In the genomic region with DNA sequence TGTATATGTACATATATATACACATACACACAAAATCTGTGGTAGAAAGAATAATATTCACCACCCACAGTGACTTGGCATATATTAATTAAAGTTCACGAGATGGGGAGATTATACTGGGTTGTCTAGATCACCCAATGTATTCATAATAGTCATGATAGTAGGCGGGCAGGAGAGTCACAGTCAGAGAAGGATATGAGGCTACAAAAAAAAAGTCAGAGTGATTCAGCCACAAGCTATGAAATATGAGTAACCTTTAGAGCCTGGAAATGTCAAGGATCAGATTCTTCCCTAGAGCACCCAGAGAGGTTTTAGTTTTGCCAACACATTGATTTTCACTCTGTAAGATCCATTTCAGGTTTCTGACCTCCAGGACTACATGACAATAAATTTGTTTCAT, we compare ENCODE assay signal across 16 cellular contexts.
DNase-seq lines count a peak whose midpoint lies in the region; ATAC-seq and TF ChIP-seq lines count a peak whose summit lies in the region.
"Had no signal": no experiment of that assay in that cellular context is flagged by ENCODE, and none has a peak within 500 bp of the region (broad histone marks: within the 10 kb centered on the region; RNA-seq: fewer than 3 reads in every experiment).

No MANE protein-coding gene starts in this region.

- TF ChIP-seq CTCF in cardiac fibroblast (IDR thresholded peaks at IDR 0.05; ENCODE audit: low read depth, low read length): no peak
- TF ChIP-seq CTCF in left lung (IDR thresholded peaks at IDR 0.05): no peak
- no peak for TF ChIP-seq CTCF in lower leg skin (IDR thresholded peaks at IDR 0.05)

- no peak for TF ChIP-seq POLR2A in lower leg skin (IDR thresholded peaks at IDR 0.05)

- peak; percentile 43 for DNase-seq in DMS53 (lab: John Stamatoyannopoulos, UW)
- DNase-seq in NCI-H460 (ENCODE audit: extremely low read depth, low read depth): peak; percentile 49
- DNase-seq in cardiac fibroblast (ENCODE audit: low read depth in 2 of 2): peak; percentile 13 to 33
- no peak for DNase-seq in left lung
- DNase-seq in NCI-H446 (lab: John Stamatoyannopoulos, UW): no peak
- DNase-seq in lower leg skin (ENCODE audit: low spot score in 2 of 2): no peak
- no peak for DNase-seq in substantia nigra (lab: John Stamatoyannopoulos, UW)
- no peak for DNase-seq in NCI-H2081 treated with DMSO at 0.1 percent for 48 hours (lab: John Stamatoyannopoulos, UW)
- DNase-seq: anterior cingulate cortex; dermis blood vessel endothelial cell; lower lobe of right lung; NCI-H1048; NCI-H2171 treated with DMSO at 0.1 percent for 48 hours; right lobe of liver; stimulated activated CD4-positive, alpha-beta T cell treated with anti-CD3 and anti-CD28 coated beads, Interleukin-4, amount 100 ng/mL, for 1 hour had no signal

- no peak overlapping the region for H3K27ac ChIP-seq in left lung
- H3K27ac ChIP-seq in substantia nigra (ENCODE audit: low read depth, low read length, poor library complexity, severe bottlenecking): no peak overlapping the region
- H3K27ac ChIP-seq: lower lobe of right lung, right lobe of liver had no signal

- H3K4me1 ChIP-seq in left lung: no peaks in the 10 kb centered on the region
- H3K4me1 ChIP-seq: lower lobe of right lung, right lobe of liver had no signal

- no peaks in the 10 kb centered on the region for H3K36me3 ChIP-seq in left lung
- H3K36me3 ChIP-seq: lower lobe of right lung, right lobe of liver had no signal

- H3K4me3 ChIP-seq in cardiac fibroblast (replicated peaks in 1 of 2; ENCODE audit: low read depth in 2 of 2, low read length in 2 of 2): no peak overlapping the region
- H3K4me3 ChIP-seq in left lung: no peak overlapping the region
- no peak overlapping the region for H3K4me3 ChIP-seq in lower leg skin (ENCODE audit: low read depth, poor library complexity, severe bottlenecking)
- H3K4me3 ChIP-seq: lower lobe of right lung, right lobe of liver had no signal

- 55 to 60% methylated on average over 2 of the region's 2 CpGs for WGBS in lower leg skin, 2 donors

- H3K27me3 ChIP-seq in left lung: no peaks in the 10 kb centered on the region
- H3K27me3 ChIP-seq: right lobe of liver had no signal

- peak; percentile 56 for ATAC-seq in left lung
- ATAC-seq: lower lobe of right lung; natural killer cell treated with Interleukin-12 subunit alpha and Interleukin-12 subunit beta and Interleukin-15 and Interleukin-18, amount 100 ng/mL, for 72 hours; right lobe of liver had no signal

- no peaks in the 10 kb centered on the region for H3K9me3 ChIP-seq in left lung
- H3K9me3 ChIP-seq: lower lobe of right lung, right lobe of liver had no signal

- intact Hi-C loops in left lung (cut with DNase I): no loop called here
- intact Hi-C loops in lower leg skin (cut with DNase I; ENCODE audit: low total_unique reads): no loop called here

Comparison
In these comparisons a context has a peak if more than half of its experiments do, and no peak if none do; other contexts are left out.
1. DNase-seq: peak in DMS53 (single experiment), NCI-H460 (single experiment) and cardiac fibroblast (2 of 2); none in left lung (0 of 2), NCI-H446 (0 of 2), lower leg skin (0 of 2), substantia nigra (0 of 49) and NCI-H2081 treated with DMSO at 0.1 percent for 48 hours (single experiment).